13 cellular contexts compared by ENCODE assay signal in the genomic region with DNA sequence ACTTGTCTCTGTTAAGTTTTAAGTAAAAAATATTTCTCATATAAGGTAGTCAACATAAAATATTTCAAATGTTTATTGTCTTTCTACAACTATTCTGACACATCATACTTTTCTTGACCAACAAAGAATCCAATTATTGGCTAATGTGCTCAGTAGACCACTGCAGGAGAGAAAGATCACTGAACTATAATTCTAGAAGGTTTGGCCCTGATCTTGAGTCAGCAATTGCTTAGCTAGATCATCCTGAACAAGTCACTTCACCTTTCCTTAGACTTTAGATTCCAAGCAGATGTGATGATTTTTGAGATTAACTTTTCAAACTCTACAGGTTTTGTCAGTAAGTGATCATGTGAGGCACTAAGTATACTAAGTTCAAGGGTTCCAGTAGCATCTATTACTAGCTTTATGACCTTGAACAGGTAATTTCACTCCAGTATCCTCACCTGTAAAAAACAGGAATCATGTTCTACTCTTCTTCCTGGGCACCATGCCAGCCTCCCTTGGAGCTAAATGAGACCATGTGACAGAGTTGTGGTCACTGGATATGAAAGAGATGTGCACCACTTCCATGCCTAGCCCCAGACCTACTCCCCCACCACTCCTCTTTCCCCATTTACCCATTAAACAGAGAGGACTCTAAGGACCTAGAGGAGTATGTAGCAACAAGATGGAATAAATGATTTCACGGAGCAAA. TPM values are rescaled to one million over a fixed set of nuclear protein-coding genes. Genes with fewer than 3 reads are reported as not detected.
DNase-seq lines count a peak whose midpoint lies in the region; ATAC-seq and TF ChIP-seq lines count a peak whose summit lies in the region.
"Had no signal": no experiment of that assay in that cellular context is flagged by ENCODE, and none has a peak within 500 bp of the region (broad histone marks: within the 10 kb centered on the region; RNA-seq: fewer than 3 reads in every experiment).

No MANE protein-coding gene starts in this region.

- DNase-seq in Calu3 = peak; percentile 62
- peak; percentile 50 for DNase-seq in LoVo (ENCODE audit: low spot score)
- peak; percentile 51 for DNase-seq in NCI-H774 (lab: John Stamatoyannopoulos, UW)
- peak; percentile 9 for DNase-seq in cerebellar cortex (ENCODE audit: low spot score)
- DNase-seq in H7 = no peak
- no peak for DNase-seq in superior temporal gyrus (ENCODE audit: extremely low spot score)
- DNase-seq: activated T-cell treated with anti-CD3 and anti-CD28 coated beads, Interleukin-2, amount 50 U/mL, for 72 hours; C1 segment of cervical spinal cord; caudate nucleus; uterus had no signal

- BruUV-seq in Calu3 (replicated peaks; lab: Mats Ljungman, UMichigan) = no TSS peak

- no peak overlapping the region for H3K4me3 ChIP-seq in H7 (ENCODE audit: insufficient read depth, low read depth, low read length)
- H3K4me3 ChIP-seq: uterus had no signal

- no peak overlapping the region for H3K27ac Mint-ChIP-seq in Calu3 (ENCODE audit: unreplicated experiment)
- no peak overlapping the region for H3K27ac Mint-ChIP-seq in activated T-helper 17 cell treated with anti-CD3 and anti-CD28 coated beads, Interleukin-2, amount 50 U/mL, for 72 hours
- H3K27ac Mint-ChIP-seq: activated T-cell treated with anti-CD3 and anti-CD28 coated beads, Interleukin-2, amount 50 U/mL, for 72 hours; natural killer cell treated with Interleukin-12 subunit alpha and Interleukin-12 subunit beta and Interleukin-15 and Interleukin-18, amount 100 ng/mL, for 72 hours had no signal

- no peak for TF ChIP-seq CTCF in Calu3 (IDR thresholded peaks at IDR 0.05; ENCODE audit: unreplicated experiment)

- intact Hi-C loops in Calu3 (cut with micrococcal nuclease; ENCODE audit: unreplicated experiment) = no loop called here

- no peaks in the 10 kb centered on the region for H3K36me3 Mint-ChIP-seq in Calu3 (ENCODE audit: insufficient read depth, unreplicated experiment)
- H3K36me3 Mint-ChIP-seq in activated T-helper 17 cell treated with anti-CD3 and anti-CD28 coated beads, Interleukin-2, amount 50 U/mL, for 72 hours (ENCODE audit: low read depth) = no peaks in the 10 kb centered on the region
- H3K36me3 Mint-ChIP-seq: natural killer cell treated with Interleukin-12 subunit alpha and Interleukin-12 subunit beta and Interleukin-15 and Interleukin-18, amount 100 ng/mL, for 72 hours had no signal

- no peaks in the 10 kb centered on the region for H3K27me3 ChIP-seq in H7 (ENCODE audit: control insufficient read depth, insufficient read depth, low read length)
- H3K27me3 ChIP-seq: uterus had no signal

- H3K4me1 Mint-ChIP-seq in Calu3 (ENCODE audit: low read depth, unreplicated experiment) = peaks cover 8% of the 10 kb centered on the region
- no peaks in the 10 kb centered on the region for H3K4me1 Mint-ChIP-seq in activated T-helper 17 cell treated with anti-CD3 and anti-CD28 coated beads, Interleukin-2, amount 50 U/mL, for 72 hours

- CTCF ChIA-PET in Calu3 (lab: Charles Lee) = interaction anchor here (0.7 kb wide), 1 partner anchor 11 kb away, joined by 3 read pairs; no protein-coding TSS in a partner anchor

- H3K27me3 Mint-ChIP-seq in Calu3 (ENCODE audit: unreplicated experiment) = no peaks in the 10 kb centered on the region
- no peaks in the 10 kb centered on the region for H3K27me3 Mint-ChIP-seq in activated T-helper 17 cell treated with anti-CD3 and anti-CD28 coated beads, Interleukin-2, amount 50 U/mL, for 72 hours
- H3K27me3 Mint-ChIP-seq: natural killer cell treated with Interleukin-12 subunit alpha and Interleukin-12 subunit beta and Interleukin-15 and Interleukin-18, amount 100 ng/mL, for 72 hours had no signal

- no peak overlapping the region for H3K4me3 Mint-ChIP-seq in Calu3 (ENCODE audit: low read depth, unreplicated experiment)
- no peak overlapping the region for H3K4me3 Mint-ChIP-seq in activated T-helper 17 cell treated with anti-CD3 and anti-CD28 coated beads, Interleukin-2, amount 50 U/mL, for 72 hours
- H3K4me3 Mint-ChIP-seq: activated T-cell treated with anti-CD3 and anti-CD28 coated beads, Interleukin-2, amount 50 U/mL, for 72 hours; natural killer cell treated with Interleukin-12 subunit alpha and Interleukin-12 subunit beta and Interleukin-15 and Interleukin-18, amount 100 ng/mL, for 72 hours had no signal

- H3K36me3 ChIP-seq in H7 (replicated peaks; ENCODE audit: control insufficient read depth, insufficient read depth, low read length) = no peaks in the 10 kb centered on the region; the same call in 1 of the 2 replicates
- H3K36me3 ChIP-seq: uterus had no signal

- ATAC-seq in GM21737 (IDR thresholded peaks at IDR 0.05; ENCODE audit: unreplicated experiment) = no peak
- ATAC-seq in activated T-helper 17 cell treated with anti-CD3 and anti-CD28 coated beads, Interleukin-2, amount 50 U/mL, for 72 hours (replicated peaks) = no peak
- ATAC-seq: activated T-cell treated with anti-CD3 and anti-CD28 coated beads, Interleukin-2, amount 50 U/mL, for 72 hours; natural killer cell treated with Interleukin-12 subunit alpha and Interleukin-12 subunit beta and Interleukin-15 and Interleukin-18, amount 100 ng/mL, for 72 hours had no signal

- H3K9me3 Mint-ChIP-seq in Calu3 (ENCODE audit: low read depth, unreplicated experiment) = no peaks in the 10 kb centered on the region
- H3K9me3 Mint-ChIP-seq in activated T-helper 17 cell treated with anti-CD3 and anti-CD28 coated beads, Interleukin-2, amount 50 U/mL, for 72 hours = no peaks in the 10 kb centered on the region
- H3K9me3 Mint-ChIP-seq: activated T-cell treated with anti-CD3 and anti-CD28 coated beads, Interleukin-2, amount 50 U/mL, for 72 hours; natural killer cell treated with Interleukin-12 subunit alpha and Interleukin-12 subunit beta and Interleukin-15 and Interleukin-18, amount 100 ng/mL, for 72 hours had no signal

RNA-seq across cellular contexts. Expression of a gene that starts 17.3 kb away (rescaled TPM):
- total RNA-seq in Calu3 (2022) = 7.2 and 8.7 TPM in 2 replicates
- total RNA-seq in H7 (2014; rRNA removed; shearing (Covaris generic)) = 13.4 and 17.9 TPM in 2 replicates
- 1 to 10 TPM; 5.1 to 7.9 TPM for total RNA-seq in activated T-helper 17 cell treated with anti-CD3 and anti-CD28 coated beads, Interleukin-2, amount 50 U/mL, for 72 hours

Comparison
In these comparisons a context has a peak if more than half of its experiments do, and no peak if none do; other contexts are left out.
1. DNase-seq: peak in Calu3 (single experiment), LoVo (single experiment), NCI-H774 (single experiment) and cerebellar cortex (single experiment); none in H7 (single experiment) and superior temporal gyrus (single experiment).